Comparison of ENCODE assay signal across 17 cellular contexts in the genomic region with DNA sequence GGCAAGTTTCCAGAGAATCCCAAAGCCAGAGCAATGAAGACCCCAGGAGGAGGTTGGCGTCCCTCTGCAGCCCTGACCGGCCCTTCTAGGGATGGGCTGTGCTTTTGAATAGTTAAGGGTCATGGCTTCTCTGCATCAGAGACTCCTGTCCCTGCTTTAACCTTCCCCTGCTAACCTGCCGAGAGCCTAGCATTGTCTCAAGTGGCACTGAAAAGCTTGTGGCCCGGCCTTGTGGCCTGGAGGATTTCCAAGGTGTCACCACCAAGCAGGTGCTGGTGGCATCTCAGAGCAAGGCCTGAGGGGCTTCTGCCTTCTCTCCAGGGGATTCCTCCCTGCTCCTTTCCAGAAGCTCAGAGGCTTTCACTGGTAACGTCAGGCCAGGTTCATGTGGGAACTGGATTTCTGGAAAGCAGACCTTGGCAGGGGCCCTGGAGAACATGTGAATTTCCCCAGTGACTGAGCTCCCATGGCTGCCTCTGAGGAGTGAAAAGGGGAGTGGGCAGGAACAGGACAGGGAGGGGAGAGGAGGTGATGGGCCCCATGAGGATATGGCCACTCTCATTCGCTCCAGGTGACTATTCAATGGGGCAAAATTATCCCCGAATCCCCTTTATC.
DNase-seq lines count a peak whose midpoint lies in the region; FAIRE-seq and TF ChIP-seq lines count a peak whose summit lies in the region.
"Had no signal": no experiment of that assay in that cellular context is flagged by ENCODE, and none has a peak within 500 bp of the region (broad histone marks: within the 10 kb centered on the region; RNA-seq: fewer than 3 reads in every experiment).

No MANE protein-coding gene starts in this region.

- no peak overlapping the region for H3K4me2 ChIP-seq in mesenchymal stem cell (ENCODE audit: low read length, poor library complexity, severe bottlenecking)

- H2BK5ac ChIP-seq in mesenchymal stem cell (ENCODE audit: low read depth, low read length, poor library complexity, severe bottlenecking): no peak overlapping the region

- H2AFZ ChIP-seq in mesenchymal stem cell (ENCODE audit: low read depth, low read length): no peak overlapping the region

- H3K4ac ChIP-seq in mesenchymal stem cell (ENCODE audit: low read depth in 1 of 2, low read length in 2 of 2): no peak overlapping the region

- H2BK120ac ChIP-seq in mesenchymal stem cell (ENCODE audit: low read depth, low read length): no peak overlapping the region

- H2BK15ac ChIP-seq in mesenchymal stem cell (ENCODE audit: low read depth, poor library complexity, severe bottlenecking): no peak overlapping the region

- H3K4me3 ChIP-seq in bronchial epithelial cell (ENCODE audit: low read depth, low read length) (no peak overlapping the region), mesenchymal stem cell (ENCODE audit: insufficient read depth in 1 of 2, low read depth in 1 of 2, low read length in 2 of 2) (no peak overlapping the region)
- H3K4me3 ChIP-seq: SJSA1 had no signal

- H3K79me1 ChIP-seq in mesenchymal stem cell (replicated peaks; ENCODE audit: low read length, poor library complexity, severe bottlenecking): no peaks in the 10 kb centered on the region

- H2AK5ac ChIP-seq in mesenchymal stem cell (ENCODE audit: low read length, severe bottlenecking): peak overlapping the region; percentile 27

- no peaks in the 10 kb centered on the region for H3K36me3 ChIP-seq in bronchial epithelial cell (ENCODE audit: control insufficient read depth, insufficient read depth, low read length)
- H3K36me3 ChIP-seq in mesenchymal stem cell (ENCODE audit: control insufficient read depth in 1 of 2, insufficient read depth in 2 of 2, low read depth in 1 of 2, low read length in 2 of 2): no peaks in the 10 kb centered on the region
- H3K36me3 ChIP-seq: SJSA1 had no signal

- no peak overlapping the region for H3K18ac ChIP-seq in mesenchymal stem cell (ENCODE audit: low read depth in 1 of 2, low read length in 2 of 2)

- no peak overlapping the region for H4K8ac ChIP-seq in mesenchymal stem cell (ENCODE audit: low read length)

- H4K91ac ChIP-seq in mesenchymal stem cell (ENCODE audit: low read length): no peak overlapping the region

- H3K27ac ChIP-seq in mesenchymal stem cell (ENCODE audit: low read length, poor library complexity, severe bottlenecking): no peak overlapping the region
- H3K27ac ChIP-seq: 22Rv1, C4-2B, SJSA1 had no signal

- H3K27me3 ChIP-seq in bronchial epithelial cell (ENCODE audit: control insufficient read depth, insufficient read depth, low read length) (no peaks in the 10 kb centered on the region), mesenchymal stem cell (ENCODE audit: control insufficient read depth in 1 of 2, insufficient read depth in 1 of 2, low read length in 2 of 2) (peaks cover 0 to 28% of the 10 kb centered on the region in 2 experiments)

- no peak overlapping the region for H3K14ac ChIP-seq in mesenchymal stem cell (ENCODE audit: low read length in 2 of 2)

- peaks cover 6% of the 10 kb centered on the region for H3K4me1 ChIP-seq in mesenchymal stem cell (ENCODE audit: control insufficient read depth, insufficient read depth, low read depth, low read length)
- H3K4me1 ChIP-seq: Caco-2, SJSA1 had no signal

- TF ChIP-seq CTCF in bronchial epithelial cell (IDR thresholded peaks at IDR 0.05; ENCODE audit: insufficient read depth, low read length, severe bottlenecking): no peak

- no peak overlapping the region for H3K23ac ChIP-seq in mesenchymal stem cell (ENCODE audit: low read length in 2 of 2)

- no peak overlapping the region for H2BK12ac ChIP-seq in mesenchymal stem cell (ENCODE audit: low read length in 2 of 2)

- WGBS in mesenchymal stem cell: 84% methylated on average over 5 of the region's 7 CpGs

- FAIRE-seq in bronchial epithelial cell (lab: Jason Lieb, UNC): peak; percentile 62
- FAIRE-seq: GM12891, GM19239 had no signal

- no peaks in the 10 kb centered on the region for H3K9me3 ChIP-seq in mesenchymal stem cell (ENCODE audit: control insufficient read depth, low read length)
- H3K9me3 ChIP-seq: Caco-2, SJSA1 had no signal

- DNase-seq in activated CD4-positive, alpha-beta T cell treated with anti-CD3 and anti-CD28 coated beads for 1 hour: peak; percentile 3
- no peak for DNase-seq in activated CD4-positive, alpha-beta T cell treated with anti-CD3 and anti-CD28 coated beads, Interleukin-2, amount 50 U/mL, for 1 hour
- no peak for DNase-seq in bronchial epithelial cell (ENCODE audit: low read depth)
- DNase-seq in mesenchymal stem cell: no peak
- peak; percentile 22 for DNase-seq in ureter (ENCODE audit: low spot score)
- no peak for DNase-seq in OCI-M2 (lab: John Stamatoyannopoulos, UW; ENCODE audit: unreplicated experiment)
- DNase-seq in T-helper 1 cell: no peak
- DNase-seq in AG08396 (ENCODE audit: low spot score): no peak
- DNase-seq: Caco-2, DMS53, NCI-H2081, NCI-H524 had no signal

- H3K9ac ChIP-seq in mesenchymal stem cell (ENCODE audit: low read length): no peak overlapping the region

Comparison
In these comparisons a context has a peak if more than half of its experiments do, and no peak if none do; other contexts are left out.
1. DNase-seq: peak in activated CD4-positive, alpha-beta T cell treated with anti-CD3 and anti-CD28 coated beads for 1 hour (single experiment) and ureter (single experiment); none in activated CD4-positive, alpha-beta T cell treated with anti-CD3 and anti-CD28 coated beads, Interleukin-2, amount 50 U/mL, for 1 hour (single experiment), bronchial epithelial cell (single experiment), mesenchymal stem cell (single experiment), OCI-M2 (single experiment), T-helper 1 cell (0 of 5) and AG08396 (single experiment).